Comparison of ENCODE assay signal across 8 cellular contexts in the genomic region with DNA sequence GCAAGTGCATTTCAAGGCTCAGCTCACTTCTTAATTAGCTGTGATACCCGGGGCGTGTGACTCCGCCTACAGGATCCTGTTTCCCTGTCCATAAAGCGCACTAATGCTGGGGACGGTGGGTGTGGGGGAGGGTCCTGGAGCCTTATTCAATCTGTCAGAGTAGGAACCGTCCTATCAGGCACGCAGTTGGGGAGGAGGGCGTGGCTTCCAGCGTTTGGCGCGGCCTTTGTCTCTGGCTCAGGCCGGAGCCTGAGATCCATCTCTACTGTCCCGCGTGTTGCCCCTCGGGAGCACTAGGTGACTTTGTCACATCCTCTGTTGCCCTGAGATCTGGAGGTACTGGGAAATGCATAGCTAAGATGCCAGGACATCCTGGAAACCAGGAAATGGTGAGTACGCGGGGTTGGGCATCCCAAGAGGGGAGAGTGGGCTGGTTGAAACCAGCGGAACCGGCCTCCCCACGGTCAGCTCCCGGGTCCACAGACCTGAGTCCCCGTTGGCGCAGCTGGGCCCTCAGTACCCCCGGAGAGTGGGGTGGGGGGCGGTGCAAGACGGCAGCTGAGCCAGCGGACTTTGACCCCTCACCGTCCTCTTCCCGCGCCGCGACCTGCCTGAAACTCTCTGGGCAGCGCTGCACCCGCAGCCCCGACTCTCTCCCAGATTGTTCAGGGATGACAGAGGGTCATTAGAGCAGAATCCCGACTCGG.
DNase-seq lines count a peak whose midpoint lies in the region; ATAC-seq and TF ChIP-seq lines count a peak whose summit lies in the region.

No MANE protein-coding gene starts in this region.

- no peak for TF ChIP-seq CTCF in fibroblast of villous mesenchyme (IDR thresholded peaks at IDR 0.05; ENCODE audit: insufficient read depth, low read depth, low read length)
- TF ChIP-seq CTCF in osteocyte (IDR thresholded peaks at IDR 0.05), result no peak

- peaks cover 31% of the 10 kb centered on the region for H3K27me3 Mint-ChIP-seq in activated CD4-positive, alpha-beta memory T cell treated with anti-CD3 and anti-CD28 coated beads for 36 hours
- H3K27me3 Mint-ChIP-seq in osteocyte (ENCODE audit: unreplicated experiment), result peaks cover 15% of the 10 kb centered on the region

- H3K27ac ChIP-seq in ACC112 (ENCODE audit: low read depth, low read length), result no peak overlapping the region

- peak overlapping the region; percentile 71 for H3K4me3 Mint-ChIP-seq in activated CD4-positive, alpha-beta memory T cell treated with anti-CD3 and anti-CD28 coated beads for 36 hours
- peak overlapping the region; percentile 81 for H3K4me3 Mint-ChIP-seq in osteocyte (ENCODE audit: unreplicated experiment)

- no peaks in the 10 kb centered on the region for H3K36me3 ChIP-seq in ACC112 (ENCODE audit: insufficient read depth, low read length)

- H3K27me3 ChIP-seq in ACC112 (ENCODE audit: insufficient read depth, low read length), result peaks cover 59% of the 10 kb centered on the region

- H3K9me3 Mint-ChIP-seq in activated CD4-positive, alpha-beta memory T cell treated with anti-CD3 and anti-CD28 coated beads for 36 hours, result no peaks in the 10 kb centered on the region
- H3K9me3 Mint-ChIP-seq in osteocyte (ENCODE audit: unreplicated experiment), result peaks cover 10% of the 10 kb centered on the region

- no peak overlapping the region for H2AFZ ChIP-seq in ACC112 (ENCODE audit: low read length, unreplicated experiment)

- DNase-seq in NCI-H2107 treated with DMSO at 0.1 percent for 48 hours (lab: John Stamatoyannopoulos, UW; ENCODE audit: unreplicated experiment) (peak; percentile 82), fibroblast of villous mesenchyme (ENCODE audit: low read depth) (peak; percentile 6), osteocyte (ENCODE audit: extremely low spot score, unreplicated experiment) (no peak), superior temporal gyrus (ENCODE audit: extremely low spot score) (no peak)
- peak; percentile 71 for DNase-seq in activated CD4-positive, alpha-beta memory T cell treated with anti-CD3 and anti-CD28 coated beads for 36 hours

- POLR2A ChIA-PET in activated CD4-positive, alpha-beta memory T cell treated with anti-CD3 and anti-CD28 coated beads for 36 hours (lab: Charles Lee), result no interaction called here

- ATAC-seq in GM18517 (IDR thresholded peaks at IDR 0.05; ENCODE audit: unreplicated experiment) (peak; percentile 94), HG02970 (IDR thresholded peaks at IDR 0.05; ENCODE audit: low FRiP score, unreplicated experiment) (peak; percentile 86)

- no peaks in the 10 kb centered on the region for H3K79me2 ChIP-seq in ACC112 (ENCODE audit: control insufficient read depth, insufficient read depth, low read length, unreplicated experiment)

- peaks cover 10% of the 10 kb centered on the region for H3K4me1 Mint-ChIP-seq in activated CD4-positive, alpha-beta memory T cell treated with anti-CD3 and anti-CD28 coated beads for 36 hours (ENCODE audit: low read depth)
- H3K4me1 Mint-ChIP-seq in osteocyte (ENCODE audit: unreplicated experiment), result peaks cover 11% of the 10 kb centered on the region

- CTCF ChIA-PET in activated CD4-positive, alpha-beta memory T cell treated with anti-CD3 and anti-CD28 coated beads for 36 hours (lab: Charles Lee), result interaction anchor here (1.2 kb wide), 1 partner anchor 38 kb away, joined by 5 read pairs; no protein-coding TSS in a partner anchor

- intact Hi-C loops in activated CD4-positive, alpha-beta memory T cell treated with anti-CD3 and anti-CD28 coated beads for 36 hours (cut with micrococcal nuclease), result no loop called here

- H3K36me3 Mint-ChIP-seq in activated CD4-positive, alpha-beta memory T cell treated with anti-CD3 and anti-CD28 coated beads for 36 hours, result no peaks in the 10 kb centered on the region
- peaks cover 4% of the 10 kb centered on the region for H3K36me3 Mint-ChIP-seq in osteocyte (ENCODE audit: unreplicated experiment)

- no peak overlapping the region for H3K27ac Mint-ChIP-seq in activated CD4-positive, alpha-beta memory T cell treated with anti-CD3 and anti-CD28 coated beads for 36 hours
- H3K27ac Mint-ChIP-seq in osteocyte (ENCODE audit: unreplicated experiment), result no peak overlapping the region

- peak overlapping the region; percentile 56 for H3K4me3 ChIP-seq in ACC112 (ENCODE audit: low read depth, low read length)
- peak overlapping the region; percentile 12 for H3K4me3 ChIP-seq in fibroblast of villous mesenchyme (ENCODE audit: low read depth, low read length)

- no peaks in the 10 kb centered on the region for H3K4me1 ChIP-seq in ACC112 (ENCODE audit: control insufficient read depth, insufficient read depth, low read length, unreplicated experiment)

Comparison
In these comparisons a context has a peak if more than half of its experiments do, and no peak if none do; other contexts are left out.
1. DNase-seq: peak in NCI-H2107 treated with DMSO at 0.1 percent for 48 hours (single experiment), activated CD4-positive, alpha-beta memory T cell treated with anti-CD3 and anti-CD28 coated beads for 36 hours (single experiment) and fibroblast of villous mesenchyme (single experiment); none in osteocyte (single experiment) and superior temporal gyrus (single experiment).